In genomic region chr15:81349271-81349670, GRCh38 we compare ENCODE assay signal across 36 cellular contexts. TPM values are rescaled to one million over a fixed set of nuclear protein-coding genes. Genes with fewer than 3 reads are reported as not detected.
"Had no signal": no experiment of that assay in that cellular context is flagged by ENCODE, and none has a peak within 500 bp of the region (broad histone marks: within the 10 kb centered on the region; RNA-seq: fewer than 3 reads in every experiment).

No MANE protein-coding gene starts in this region.

- ATAC-seq: activated CD4-positive, CD25-positive, alpha-beta regulatory T cell treated with anti-CD3 and anti-CD28 coated beads, Interleukin-2, amount 50 U/mL, for 24 hours; activated CD8-positive, alpha-beta T cell treated with anti-CD3 and anti-CD28 coated beads for 36 hours; activated T-cell treated with anti-CD3 and anti-CD28 coated beads, Interleukin-2, amount 50 U/mL, for 4 hours; activated T-helper 17 cell treated with anti-CD3 and anti-CD28 coated beads, Interleukin-2, amount 50 U/mL, for 72 hours; body of pancreas; effector memory CD8-positive, alpha-beta T cell; gastroesophageal sphincter; T-helper 17 cell had no signal

- H3K27me3 Mint-ChIP-seq: activated CD8-positive, alpha-beta T cell treated with anti-CD3 and anti-CD28 coated beads for 36 hours; activated naive CD8-positive, alpha-beta T cell had no signal

- H3K27ac ChIP-seq: body of pancreas, esophagus squamous epithelium, gastroesophageal sphincter, WERI-Rb-1 had no signal

- H3K27ac Mint-ChIP-seq: activated B cell treated with CpG ODN at 0.5 μM for 24 hours; activated CD8-positive, alpha-beta T cell treated with anti-CD3 and anti-CD28 coated beads for 36 hours; activated naive CD8-positive, alpha-beta T cell; activated T-helper 17 cell treated with anti-CD3 and anti-CD28 coated beads, Interleukin-2, amount 50 U/mL, for 72 hours; effector memory CD8-positive, alpha-beta T cell; T-helper 17 cell; T-helper 2 cell treated with Interferon-gamma antibody and Interleukin-4, amounts not matched to agents 5 μg/mL and 100 μg/mL, for 36 hours had no signal

- H3K4me3 ChIP-seq: body of pancreas, esophagus squamous epithelium, gastroesophageal sphincter had no signal

- H3K4me3 Mint-ChIP-seq: activated B cell treated with CpG ODN at 0.5 μM for 24 hours; activated CD8-positive, alpha-beta T cell treated with anti-CD3 and anti-CD28 coated beads for 36 hours; activated naive CD8-positive, alpha-beta T cell; activated T-cell treated with anti-CD3 and anti-CD28 coated beads, Interleukin-2, amount 50 U/mL, for 4 hours; activated T-helper 17 cell treated with anti-CD3 and anti-CD28 coated beads, Interleukin-2, amount 50 U/mL, for 72 hours; effector memory CD8-positive, alpha-beta T cell; T-helper 17 cell; T-helper 2 cell treated with Interferon-gamma antibody and Interleukin-4, amounts not matched to agents 5 μg/mL and 100 μg/mL, for 36 hours had no signal

- FAIRE-seq: colon had no signal

- H3K27me3 ChIP-seq: body of pancreas, gastroesophageal sphincter had no signal

- H3K4me1 Mint-ChIP-seq: activated B cell treated with CpG ODN at 0.5 μM for 24 hours; activated T-helper 17 cell treated with anti-CD3 and anti-CD28 coated beads, Interleukin-2, amount 50 U/mL, for 72 hours; T-helper 17 cell had no signal

- H3K9me3 ChIP-seq: body of pancreas, esophagus squamous epithelium, gastroesophageal sphincter had no signal

- H3K4me1 ChIP-seq: body of pancreas, esophagus squamous epithelium, gastroesophageal sphincter had no signal

- DNase-seq: activated B cell treated with CpG ODN at 0.5 μM for 24 hours; activated CD4-positive, alpha-beta T cell treated with anti-CD3 and anti-CD28 coated beads for 48 hours; activated CD4-positive, alpha-beta T cell treated with anti-CD3 and anti-CD28 coated beads, Interleukin-2, amount 50 U/mL, for 1 hour; activated CD4-positive, alpha-beta T cell treated with anti-CD3 and anti-CD28 coated beads, Interleukin-2, amount 50 U/mL, for 48 hours; activated CD8-positive, alpha-beta memory T cell treated with anti-CD3 and anti-CD28 coated beads for 24 hours; activated CD8-positive, alpha-beta T cell treated with anti-CD3 and anti-CD28 coated beads for 36 hours; activated effector memory CD4-positive, alpha-beta T cell treated with Interleukin-2 at 50 U/mL for 16 hours; activated gamma-delta T cell treated with Interleukin-2 at 50 U/mL for 16 hours; activated naive CD4-positive, alpha-beta T cell treated with anti-CD3 and anti-CD28 coated beads, Interleukin-2, amount 50 U/mL, for 16 hours; activated naive CD4-positive, alpha-beta T cell treated with Interleukin-2 at 50 U/mL for 16 hours; activated T-cell treated with anti-CD3 and anti-CD28 coated beads, Interleukin-2, amount 50 U/mL, for 4 hours; amniotic stem cell; anterior cingulate cortex; body of pancreas; caudate nucleus; cortex of kidney; dermis blood vessel endothelial cell; effector CD4-positive, alpha-beta T cell; effector memory CD8-positive, alpha-beta T cell; erythroblast; esophagus squamous epithelium; foreskin melanocyte; T-helper 1 cell; T-helper 17 cell; T1000; WERI-Rb-1 had no signal

- H3K9me3 Mint-ChIP-seq: activated B cell treated with CpG ODN at 0.5 μM for 24 hours; activated CD8-positive, alpha-beta T cell treated with anti-CD3 and anti-CD28 coated beads for 36 hours; activated T-cell treated with anti-CD3 and anti-CD28 coated beads, Interleukin-2, amount 50 U/mL, for 4 hours; activated T-helper 17 cell treated with anti-CD3 and anti-CD28 coated beads, Interleukin-2, amount 50 U/mL, for 72 hours; effector memory CD8-positive, alpha-beta T cell; T-helper 2 cell treated with Interferon-gamma antibody and Interleukin-4, amounts not matched to agents 5 μg/mL and 100 μg/mL, for 36 hours had no signal

- H3K36me3 ChIP-seq: esophagus squamous epithelium, gastroesophageal sphincter, WERI-Rb-1 had no signal

RNA-seq across cellular contexts. Expression of gene TMC3, which starts 24.7 kb away (rescaled TPM):
- total RNA-seq: activated B cell treated with CpG ODN at 0.5 μM for 24 hours; activated CD8-positive, alpha-beta T cell treated with anti-CD3 and anti-CD28 coated beads for 36 hours; activated T-cell treated with anti-CD3 and anti-CD28 coated beads, Interleukin-2, amount 50 U/mL, for 4 hours; activated T-helper 17 cell treated with anti-CD3 and anti-CD28 coated beads, Interleukin-2, amount 50 U/mL, for 72 hours; chondrocyte; dermis blood vessel endothelial cell; esophagus squamous epithelium; fibroblast of lung; fibroblast of villous mesenchyme; glomerular endothelial cell; T-helper 17 cell had no signal
- polyA plus RNA-seq: fibroblast of lung had no signal
